1 cellular context compared by ENCODE assay signal in genomic region chr16:1308977-1309885, GRCh38.
TF ChIP-seq lines count a peak whose summit lies in the region.

TSS of gene UBE2I (plus strand) at chr16:1309636. CDS start at chr16:1314031, 4,395 bp downstream.

TF ChIP-seq in HepG2, 621 proteins besides CTCF, POLR2A, EP300 and RAD21 (continued from another document and continues in another):
- TF ChIP-seq ZNF142 (CRISPR knock-in tag; IDR thresholded peaks at IDR 0.05) (no peak), ZNF274 (CRISPR knock-in tag; IDR thresholded peaks at IDR 0.05) (peak; percentile 93), SNRNP70 (IDR thresholded peaks at IDR 0.05; ENCODE audit: low read depth, low read length) (no peak), FOXP4 (CRISPR knock-in tag; IDR thresholded peaks at IDR 0.05) (0 out of 2 replicates have a peak, but pooled peaks have one; percentile 45), ARNT (IDR thresholded peaks at IDR 0.05) (no peak), RBAK (CRISPR knock-in tag; IDR thresholded peaks at IDR 0.05) (no peak), ELK4 (CRISPR knock-in tag; IDR thresholded peaks at IDR 0.05; ENCODE audit: borderline replicate concordance) (no peak), TRIM24 (CRISPR knock-in tag; IDR thresholded peaks at IDR 0.05) (no peak), TSC22D2 (CRISPR knock-in tag; IDR thresholded peaks at IDR 0.05; ENCODE audit: borderline replicate concordance) (peak; percentile 49; the same call in 1 of the 2 replicates), SP140L (CRISPR knock-in tag; IDR thresholded peaks at IDR 0.05; ENCODE audit: borderline replicate concordance) (0 out of 2 replicates have a peak, but pooled peaks have one; percentile 53), ZNF546 (CRISPR knock-in tag; conservative IDR thresholded peaks at IDR 0.05) (peak; percentile 94), FOSL2 (CRISPR knock-in tag; IDR thresholded peaks at IDR 0.05) (no peak; the same call in none of the 2 replicates), PTBP1 (IDR thresholded peaks at IDR 0.05; ENCODE audit: low read depth, low read length, poor library complexity, severe bottlenecking) (no peak), ZNF777 (CRISPR knock-in tag; IDR thresholded peaks at IDR 0.05) (peak; percentile 94), ARID3A (IDR thresholded peaks at IDR 0.05; ENCODE audit: low read depth, low read length) (no peak), SMYD3 (CRISPR knock-in tag; IDR thresholded peaks at IDR 0.05) (no peak), SMC3 (IDR thresholded peaks at IDR 0.05; ENCODE audit: low read length) (no peak), ZNF501 (CRISPR knock-in tag; IDR thresholded peaks at IDR 0.05) (peak; percentile 91), TBL1XR1 (IDR thresholded peaks at IDR 0.05; ENCODE audit: borderline replicate concordance, low read length, partially characterized antibody) (no peak), ZNF180 (CRISPR knock-in tag; IDR thresholded peaks at IDR 0.05; ENCODE audit: borderline replicate concordance, low read depth) (no peak), NFE2L1 (CRISPR knock-in tag; IDR thresholded peaks at IDR 0.05; ENCODE audit: borderline replicate concordance) (no peak), SMARCE1 (IDR thresholded peaks at IDR 0.05; ENCODE audit: borderline replicate concordance) (no peak), ZSCAN30 (CRISPR knock-in tag; IDR thresholded peaks at IDR 0.05) (no peak), ZNF318 (CRISPR knock-in tag; IDR thresholded peaks at IDR 0.05) (no peak), ZNF660 (CRISPR knock-in tag; IDR thresholded peaks at IDR 0.05; ENCODE audit: borderline replicate concordance, low read depth) (no peak), BRF2 (CRISPR knock-in tag; IDR thresholded peaks at IDR 0.05) (no peak), HOMEZ (CRISPR knock-in tag; IDR thresholded peaks at IDR 0.05; ENCODE audit: low read depth) (no peak), ATRX (CRISPR knock-in tag; IDR thresholded peaks at IDR 0.05; ENCODE audit: borderline replicate concordance) (no peak), KLF15 (CRISPR knock-in tag; IDR thresholded peaks at IDR 0.05; ENCODE audit: borderline replicate concordance) (no peak), ZNF33B (CRISPR knock-in tag; IDR thresholded peaks at IDR 0.05) (peak; percentile 92; the same call in 1 of the 2 replicates), HMG20B (CRISPR knock-in tag; conservative IDR thresholded peaks at IDR 0.05) (no peak; the same call in 1 of the 2 replicates), ZNF615 (CRISPR knock-in tag; IDR thresholded peaks at IDR 0.05; ENCODE audit: borderline replicate concordance) (no peak; the same call in 1 of the 2 replicates), ZNF33A (CRISPR knock-in tag; IDR thresholded peaks at IDR 0.05; ENCODE audit: borderline replicate concordance) (no peak), BATF2 (CRISPR knock-in tag; IDR thresholded peaks at IDR 0.05) (no peak), TARDBP (CRISPR knock-in tag; IDR thresholded peaks at IDR 0.05) (no peak; the same call in 1 of the 2 replicates), ZNF775 (CRISPR knock-in tag; IDR thresholded peaks at IDR 0.05; ENCODE audit: borderline replicate concordance) (0 out of 2 replicates have a peak, but pooled peaks have one; percentile 55), KDM2A (CRISPR knock-in tag; IDR thresholded peaks at IDR 0.05; ENCODE audit: borderline replicate concordance, low read depth) (peak; percentile 85), NAIF1 (CRISPR knock-in tag; IDR thresholded peaks at IDR 0.05; ENCODE audit: borderline replicate concordance) (no peak)
